Comparison of ENCODE assay signal across 7 cellular contexts in genomic region chr6:99348823-99349619, GRCh38. TPM values are rescaled to one million over a fixed set of nuclear protein-coding genes. Genes with fewer than 3 reads are reported as not detected.
DNase-seq lines count a peak whose midpoint lies in the region; ATAC-seq lines count a peak whose summit lies in the region.

No MANE protein-coding gene starts in this region.

- CTCF ChIA-PET in activated CD4-positive, alpha-beta memory T cell treated with anti-CD3 and anti-CD28 coated beads for 36 hours (lab: Charles Lee) = interaction anchor here (2.1 kb wide), 1 partner anchor 19 kb away, joined by 9 read pairs; no protein-coding TSS in a partner anchor

- intact Hi-C loops in activated CD4-positive, alpha-beta memory T cell treated with anti-CD3 and anti-CD28 coated beads for 36 hours (cut with micrococcal nuclease) = loop anchor here (2.0 kb wide), 1 partner anchor 16 kb away; no protein-coding TSS in a partner anchor
- intact Hi-C loops in right cardiac atrium (cut with DNase I) = no loop called here

- peak; percentile 29 for ATAC-seq in GM19025 (IDR thresholded peaks at IDR 0.05; ENCODE audit: low read depth, unreplicated experiment)
- peak; percentile 24 for ATAC-seq in HG02973 (IDR thresholded peaks at IDR 0.05; ENCODE audit: unreplicated experiment)
- peak; percentile 35 to 64 for ATAC-seq in right cardiac atrium

- H3K9me3 ChIP-seq in right cardiac atrium (ENCODE audit: control insufficient read depth, low read length) = no peaks in the 10 kb centered on the region

- no peaks in the 10 kb centered on the region for H3K36me3 Mint-ChIP-seq in activated CD4-positive, alpha-beta memory T cell treated with anti-CD3 and anti-CD28 coated beads for 36 hours

- H3K27ac ChIP-seq in right cardiac atrium (ENCODE audit: low read length) (no peak overlapping the region), skin epidermis (peak overlapping the region in 2 of 21 experiments; percentile 43 to 58)

- no peaks in the 10 kb centered on the region for H3K9me3 Mint-ChIP-seq in activated CD4-positive, alpha-beta memory T cell treated with anti-CD3 and anti-CD28 coated beads for 36 hours

- peaks cover 2% of the 10 kb centered on the region for H3K27me3 ChIP-seq in right cardiac atrium (ENCODE audit: control insufficient read depth, insufficient read depth)

- no peaks in the 10 kb centered on the region for H3K4me1 ChIP-seq in right cardiac atrium (ENCODE audit: control insufficient read depth, insufficient read depth, low read length)

- POLR2A ChIA-PET in activated CD4-positive, alpha-beta memory T cell treated with anti-CD3 and anti-CD28 coated beads for 36 hours (lab: Charles Lee) = no interaction called here

- peaks cover 2% of the 10 kb centered on the region for H3K4me1 Mint-ChIP-seq in activated CD4-positive, alpha-beta memory T cell treated with anti-CD3 and anti-CD28 coated beads for 36 hours (ENCODE audit: low read depth)

- H3K4me3 Mint-ChIP-seq in activated CD4-positive, alpha-beta memory T cell treated with anti-CD3 and anti-CD28 coated beads for 36 hours = peak overlapping the region; percentile 45

- H3K27me3 Mint-ChIP-seq in activated CD4-positive, alpha-beta memory T cell treated with anti-CD3 and anti-CD28 coated beads for 36 hours = peaks cover 65% of the 10 kb centered on the region

- H3K27ac Mint-ChIP-seq in activated CD4-positive, alpha-beta memory T cell treated with anti-CD3 and anti-CD28 coated beads for 36 hours = no peak overlapping the region

- DNase-seq in activated CD4-positive, alpha-beta memory T cell treated with anti-CD3 and anti-CD28 coated beads for 36 hours = no peak
- DNase-seq in right cardiac atrium = no peak
- DNase-seq in DMS53 treated with DMSO at 0.1 percent for 48 hours (lab: John Stamatoyannopoulos, UW; ENCODE audit: unreplicated experiment) = no peak
- DNase-seq in activated gamma-delta T cell (lab: John Stamatoyannopoulos, UW) = no peak

- H3K4me3 ChIP-seq in right cardiac atrium (ENCODE audit: low read length) = peak overlapping the region; percentile 71
- peak overlapping the region; percentile 35 to 53 (median 42) for H3K4me3 ChIP-seq in skin epidermis

- WGBS in right cardiac atrium = 6% methylated on average over 60 of the region's 64 CpGs

RNA-seq across cellular contexts. Expression of gene FAXC, which starts 0.5 kb away (rescaled TPM):
- not detected for total RNA-seq in activated CD4-positive, alpha-beta memory T cell treated with anti-CD3 and anti-CD28 coated beads for 36 hours
- total RNA-seq in right cardiac atrium = under 1 TPM in 3 of 4 donors, not detected in 1; 0.06 to 0.40 (median 0.21) TPM
- 0.45 TPM for polyA plus RNA-seq in right cardiac atrium

RNA-seq across cellular contexts. Expression of gene COQ3, which starts 45.0 kb away (rescaled TPM):
- total RNA-seq in activated CD4-positive, alpha-beta memory T cell treated with anti-CD3 and anti-CD28 coated beads for 36 hours = 10 to 100 TPM; 14.9 to 16.4 TPM
- total RNA-seq in right cardiac atrium = 10 to 100 TPM; 17.9 to 31.4 (median 24.6) TPM
- 39.2 TPM for polyA plus RNA-seq in right cardiac atrium
